In genomic region chr20:46117704-46118467, GRCh38 we compare ENCODE assay signal across 7 cellular contexts. TPM values are rescaled to one million over a fixed set of nuclear protein-coding genes. Genes with fewer than 3 reads are reported as not detected.
DNase-seq lines count a peak whose midpoint lies in the region; ATAC-seq and TF ChIP-seq lines count a peak whose summit lies in the region.

Gene CD40, plus strand, starts transcription at chr20:46118314. Its CDS starts 30 bp downstream, at chr20:46118344.

- H3K9me3 ChIP-seq in Panc1 (ENCODE audit: control insufficient read depth, insufficient read depth, low read depth, low read length) (no peaks in the 10 kb centered on the region), neural progenitor cell (ENCODE audit: low read depth) (no peaks in the 10 kb centered on the region), stomach (no peaks in the 10 kb centered on the region)

- H3K27me3 ChIP-seq in Panc1 (ENCODE audit: control insufficient read depth, insufficient read depth, low read length) (no peaks in the 10 kb centered on the region), neural progenitor cell (peaks cover 42% of the 10 kb centered on the region), stomach (no peaks in the 10 kb centered on the region)

- H4K20me1 ChIP-seq in neural progenitor cell (ENCODE audit: low read depth), result peaks cover 12% of the 10 kb centered on the region

- DNase-seq in Panc1 (ENCODE audit: low read depth, low spot score) (peak; percentile 50), activated gamma-delta T cell (lab: John Stamatoyannopoulos, UW) (peak; percentile 46), foreskin fibroblast (peak; percentile 73 to 89), neural progenitor cell (ENCODE audit: low spot score) (peak; percentile 97), stomach (peak; percentile 86)

- peak within 1 kb of the TSS; percentile 62 to 81 for H3K4me3 ChIP-seq in Panc1 (ENCODE audit: low read depth in 2 of 2, low read length in 2 of 2)
- H3K4me3 ChIP-seq in foreskin fibroblast (ENCODE audit: low read depth in 1 of 2, low read length in 2 of 2), result peak within 1 kb of the TSS; percentile 30 to 52
- H3K4me3 ChIP-seq in neural progenitor cell, result peak within 1 kb of the TSS; percentile 45
- H3K4me3 ChIP-seq in stomach, result peak within 1 kb of the TSS; percentile 50 to 58 (median 56)

- POLR2A ChIA-PET in Panc1 (lab: Charles Lee), result no interaction called here

- no peaks in the 10 kb centered on the region for H3K9me3 Mint-ChIP-seq in neural progenitor cell

- no peak for TF ChIP-seq CTCF in Panc1 (IDR thresholded peaks at IDR 0.05)
- TF ChIP-seq CTCF in foreskin fibroblast (IDR thresholded peaks at IDR 0.05; ENCODE audit: low read depth, low read length), result no peak
- no peak for TF ChIP-seq CTCF in neural progenitor cell (IDR thresholded peaks at IDR 0.05)
- no peak for TF ChIP-seq CTCF in stomach (IDR thresholded peaks at IDR 0.05)

- peak within 1 kb of the TSS; percentile 88 for H2AFZ ChIP-seq in neural progenitor cell (replicated peaks)

- H3K27ac ChIP-seq in Panc1 (ENCODE audit: low read length) (peak within 1 kb of the TSS; percentile 60), neural progenitor cell (no peak within 1 kb of the TSS), stomach (peak within 1 kb of the TSS; percentile 79 to 88 (median 80))

- H3K36me3 Mint-ChIP-seq in neural progenitor cell, result no peaks in the 10 kb centered on the region

- H3K27me3 Mint-ChIP-seq in neural progenitor cell (ENCODE audit: insufficient read depth, low read depth), result peaks cover 8% of the 10 kb centered on the region

- H3K4me3 Mint-ChIP-seq in neural progenitor cell, result peak within 1 kb of the TSS; percentile 90

- TF ChIP-seq POLR2A in stomach (IDR thresholded peaks at IDR 0.05), result no peak

- no peak within 1 kb of the TSS for H3K9ac ChIP-seq in neural progenitor cell

- peak; percentile 36 for ATAC-seq in GM18858 (IDR thresholded peaks at IDR 0.05; ENCODE audit: unreplicated experiment)
- ATAC-seq in HG02973 (IDR thresholded peaks at IDR 0.05; ENCODE audit: unreplicated experiment), result peak; percentile 60
- peak; percentile 97 for ATAC-seq in Panc1

- H3K27ac Mint-ChIP-seq in neural progenitor cell, result no peak within 1 kb of the TSS

- H3K4me1 Mint-ChIP-seq in neural progenitor cell, result peaks cover 4% of the 10 kb centered on the region

- peak within 1 kb of the TSS; percentile 77 for H3K4me2 ChIP-seq in neural progenitor cell

- peaks cover 16% of the 10 kb centered on the region for H3F3A ChIP-seq in neural progenitor cell (ENCODE audit: low read depth)

- WGBS in stomach, 5 donors, result 6 to 19% (median 10%) methylated on average over 33 to 40 of the region's 40 CpGs

- in situ Hi-C loops in Panc1 (cut with HindIII; ENCODE audit: low pct_unique_long_range_greater_than_20kb, low sequenced_read_pairs), result no loop called here

- H3K4me1 ChIP-seq in Panc1 (ENCODE audit: control insufficient read depth, insufficient read depth, low read length) (peaks cover 13% of the 10 kb centered on the region; the same call in 1 of the 2 replicates), neural progenitor cell (peaks cover 15% of the 10 kb centered on the region), stomach (peaks cover 0 to 50% (median 36%) of the 10 kb centered on the region in 4 donors)

- peaks cover 8% of the 10 kb centered on the region for H3K79me2 ChIP-seq in neural progenitor cell (ENCODE audit: low read depth)

- intact Hi-C loops in Panc1 (cut with micrococcal nuclease; ENCODE audit: unreplicated experiment) (no loop called here), stomach (cut with DNase I; ENCODE audit: low total_unique reads) (no loop called here)

- no peak for TF ChIP-seq EP300 in stomach (IDR thresholded peaks at IDR 0.05)

- H3K36me3 ChIP-seq in Panc1 (ENCODE audit: control insufficient read depth, insufficient read depth, low read length), result no peaks in the 10 kb centered on the region
- H3K36me3 ChIP-seq in neural progenitor cell, result no peaks in the 10 kb centered on the region
- peaks cover 6 to 10% (median 9%) of the 10 kb centered on the region in 4 donors for H3K36me3 ChIP-seq in stomach

- BruUV-seq in Panc1 (replicated peaks; lab: Mats Ljungman, UMichigan), result no TSS peak

- CTCF ChIA-PET in Panc1 (lab: Charles Lee), result interaction anchor here (1.0 kb wide), 1 partner anchor 95 kb away, joined by 3 read pairs; no protein-coding TSS in a partner anchor

RNA-seq across cellular contexts. Expression of gene CD40, which starts in this region (rescaled TPM):
- total RNA-seq in Panc1 (2021; ENCODE audit: unreplicated experiment) (14.1 TPM), neural progenitor cell (ENCODE audit: low replicate concordance) (11.0 and 14.0 TPM in 2 replicates), stomach (10 to 100 TPM in 1 of 5 donors, 1 to 10 TPM in 3, not detected in 1; 2.8 to 18.7 (median 4.4) TPM)
- polyA plus RNA-seq in Panc1 (2012; ENCODE audit: insufficient read length), result 21.9 TPM
- polyA plus RNA-seq in stomach, result 10 to 100 TPM in 1 of 3 donors, 1 to 10 TPM in 2; 5.2 to 19.9 (median 8.4) TPM

Comparison
In these comparisons a context has a peak if more than half of its experiments do, and no peak if none do; other contexts are left out.
1. ATAC-seq: peak in every context shown above with its lines; median percentile 97 in Panc1; 60 in HG02973; 36 in GM18858.
2. DNase-seq: peak in every context shown above with its lines; median percentile 97 in neural progenitor cell; 86 in stomach; 81 in foreskin fibroblast; 50 in Panc1; 46 in activated gamma-delta T cell.